Comparison of ENCODE assay signal across 9 cellular contexts in the genomic region with DNA sequence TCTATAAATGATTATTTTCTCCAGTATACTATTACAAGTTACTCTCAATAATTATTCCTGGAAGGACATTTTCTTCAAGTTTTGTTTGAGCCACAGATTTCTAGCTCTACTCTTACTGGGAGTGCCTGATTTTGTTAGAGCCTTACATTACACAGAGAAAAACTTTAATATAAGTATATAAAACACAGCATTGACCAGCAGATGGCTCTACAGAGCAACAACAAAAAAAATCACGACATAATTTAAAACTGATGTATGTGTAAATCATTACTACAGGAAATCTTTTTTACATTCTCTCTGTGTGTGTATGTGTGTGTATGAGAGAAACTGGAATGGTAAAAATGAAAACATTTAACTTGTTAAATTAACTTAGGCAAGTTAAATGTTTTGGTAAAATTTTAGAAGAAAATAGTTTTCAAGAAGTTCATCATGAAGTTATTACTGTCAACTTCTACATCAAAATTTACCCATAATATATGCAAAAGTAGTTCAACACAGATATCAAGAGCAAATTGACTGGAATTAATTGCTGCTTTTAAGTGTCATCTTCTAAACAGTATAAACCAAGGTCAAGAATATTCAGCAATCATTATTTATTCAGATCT.
DNase-seq lines count a peak whose midpoint lies in the region; ATAC-seq, FAIRE-seq and TF ChIP-seq lines count a peak whose summit lies in the region.
"Had no signal": no experiment of that assay in that cellular context is flagged by ENCODE, and none has a peak within 500 bp of the region (broad histone marks: within the 10 kb centered on the region; RNA-seq: fewer than 3 reads in every experiment).

No MANE protein-coding gene starts in this region.

- H3K27me3 ChIP-seq in body of pancreas (no peaks in the 10 kb centered on the region), upper lobe of right lung (no peaks in the 10 kb centered on the region)

- TF ChIP-seq CTCF in AG04449 (IDR thresholded peaks at IDR 0.05; ENCODE audit: insufficient read depth, low read length, missing control alignments) (peak; percentile 4), body of pancreas (IDR thresholded peaks at IDR 0.05) (peak; percentile 32 to 72 (median 58)), upper lobe of right lung (IDR thresholded peaks at IDR 0.05) (peak; percentile 57)

- peak; percentile 93 for FAIRE-seq in G401.6 (lab: Jason Lieb, UNC)

- no peaks in the 10 kb centered on the region for H3K9me3 ChIP-seq in body of pancreas
- H3K9me3 ChIP-seq in upper lobe of right lung = no peaks in the 10 kb centered on the region

- 0% methylated on average over 1 of the region's 1 CpG for WGBS in body of pancreas, 2 donors

- TF ChIP-seq POLR2A in body of pancreas (IDR thresholded peaks at IDR 0.05) = no peak

- H3K4me1 ChIP-seq in body of pancreas = no peaks in the 10 kb centered on the region
- no peaks in the 10 kb centered on the region for H3K4me1 ChIP-seq in upper lobe of right lung

- intact Hi-C loops in body of pancreas (cut with DNase I) (loop anchor here (10.0 kb wide), 1 partner anchor 173 kb away; no protein-coding TSS in a partner anchor), upper lobe of right lung (cut with DNase I) (loop anchor here (10.0 kb wide), 1 partner anchor 163 kb away; no protein-coding TSS in a partner anchor)

- no peak overlapping the region for H3K4me3 ChIP-seq in AG04449 (ENCODE audit: low read depth, low read length)
- no peak overlapping the region for H3K4me3 ChIP-seq in body of pancreas
- H3K4me3 ChIP-seq in upper lobe of right lung = no peak overlapping the region

- POLR2A ChIA-PET in AG04449 (lab: Yijun Ruan, JAX) = no interaction called here

- H3K27ac ChIP-seq in body of pancreas = no peak overlapping the region
- H3K27ac ChIP-seq in upper lobe of right lung = no peak overlapping the region
- H3K27ac ChIP-seq: HL-60 had no signal

- CTCF ChIA-PET in AG04449 (lab: Yijun Ruan, JAX) = interaction anchor here (0.7 to 6.0 kb wide), 27 partner anchors 9 to 212 kb away, joined by 3 to 170 read pairs (median 4); a partner anchor contains a TSS

- peak; percentile 59 for ATAC-seq in body of pancreas
- peak; percentile 59 for ATAC-seq in upper lobe of right lung
- no peak for ATAC-seq in HG02623 (IDR thresholded peaks at IDR 0.05; ENCODE audit: unreplicated experiment)
- no peak for ATAC-seq in GM19328 (IDR thresholded peaks at IDR 0.05; ENCODE audit: unreplicated experiment)

- H3K36me3 ChIP-seq in body of pancreas (replicated peaks in 1 of 2; ENCODE audit: insufficient read depth in 1 of 2, low read depth in 2 of 2) (no peaks in the 10 kb centered on the region), upper lobe of right lung (no peaks in the 10 kb centered on the region)

- no peak for DNase-seq in AG04449 (ENCODE audit: low read depth, low spot score)
- peak; percentile 16 for DNase-seq in NCI-H187 treated with DMSO at 0.1 percent for 48 hours (lab: John Stamatoyannopoulos, UW)
- peak in 1 of 4 donors; percentile 13 for DNase-seq in body of pancreas
- DNase-seq in kidney glomerular epithelial cell (lab: John Stamatoyannopoulos, UW) = peak; percentile 21
- DNase-seq in upper lobe of right lung = no peak

Comparison
In these comparisons a context has a peak if more than half of its experiments do, and no peak if none do; other contexts are left out.
1. DNase-seq: peak in NCI-H187 treated with DMSO at 0.1 percent for 48 hours (single experiment) and kidney glomerular epithelial cell (single experiment); none in AG04449 (single experiment) and upper lobe of right lung (single experiment).
2. CTCF ChIP-seq: peak in every context shown above with its lines; median percentile 58 in body of pancreas; 57 in upper lobe of right lung; 4 in AG04449.
3. ATAC-seq: peak in body of pancreas (single experiment) and upper lobe of right lung (single experiment); none in HG02623 (single experiment) and GM19328 (single experiment).